16 cellular contexts compared by ENCODE assay signal in the genomic region with DNA sequence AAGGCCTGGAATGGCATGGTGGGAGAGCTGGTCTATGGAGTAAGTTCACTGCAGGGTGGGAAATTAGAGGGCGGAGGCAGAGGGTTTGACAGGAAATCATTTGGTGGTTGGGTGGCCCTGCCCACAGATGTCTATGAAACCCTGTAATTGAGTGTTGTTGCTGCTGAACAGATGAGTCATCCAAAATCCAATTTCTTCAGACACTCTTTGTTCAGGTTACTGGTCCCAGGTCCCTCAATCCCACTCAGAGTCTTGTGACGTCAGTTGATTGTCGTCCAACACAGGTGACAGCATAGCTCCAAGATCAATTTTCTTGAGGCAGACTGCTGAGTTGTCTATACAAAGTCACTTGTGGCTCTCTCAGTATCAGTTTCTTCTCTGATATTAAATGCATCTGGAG.
DNase-seq lines count a peak whose midpoint lies in the region; ATAC-seq and TF ChIP-seq lines count a peak whose summit lies in the region.
"Had no signal": no experiment of that assay in that cellular context is flagged by ENCODE, and none has a peak within 500 bp of the region (broad histone marks: within the 10 kb centered on the region; RNA-seq: fewer than 3 reads in every experiment).

No MANE protein-coding gene starts in this region.

- no peak for ATAC-seq in HG03196 (IDR thresholded peaks at IDR 0.05; ENCODE audit: unreplicated experiment)
- ATAC-seq: SK-N-SH treated with all-trans-retinoic acid at 6 μM for 48 hours had no signal

- H3K27ac ChIP-seq in HEK293 (ENCODE audit: extremely low read depth, low read depth, low read length) = no peak overlapping the region
- H3K27ac ChIP-seq: C4-2B had no signal

- no peaks in the 10 kb centered on the region for H3K36me3 ChIP-seq in HEK293 (ENCODE audit: control insufficient read depth in 2 of 2, insufficient read depth in 1 of 2, low read length in 2 of 2)

- H3K9me3 ChIP-seq in HEK293 (ENCODE audit: control insufficient read depth, insufficient read depth, low read depth, low read length) = no peaks in the 10 kb centered on the region

- no peak for TF ChIP-seq CTCF in HEK293 (tag by site-specific recombination; IDR thresholded peaks at IDR 0.05)

- H3K4me3 ChIP-seq in HEK293 (ENCODE audit: low read depth, low read length) = no peak overlapping the region

- DNase-seq in A172 (ENCODE audit: low spot score) = peak; percentile 45
- peak; percentile 50 for DNase-seq in astrocyte of the hippocampus (ENCODE audit: low read depth, low spot score)
- DNase-seq in islet precursor cell = peak; percentile 75
- DNase-seq in stimulated activated CD8-positive, alpha-beta memory T cell treated with anti-CD3 and anti-CD28 coated beads, Interleukin-4, amount 100 ng/mL, for 48 hours = no peak
- DNase-seq in HPDE6-E6E7 (ENCODE audit: extremely low spot score) = no peak
- no peak for DNase-seq in NCI-H526 (lab: John Stamatoyannopoulos, UW)
- DNase-seq: GF-D8, NCI-H1436, NCI-H2081 treated with DMSO at 0.1 percent for 48 hours, NCI-H226, NCI-H524 treated with DMSO at 0.1 percent for 48 hours, Right ventricle myocardium superior had no signal

- POLR2A ChIA-PET in HEK293 (lab: Yijun Ruan, JAX) = no interaction called here

- H3K4me1 ChIP-seq in HEK293 (ENCODE audit: control insufficient read depth, insufficient read depth, low read length) = no peaks in the 10 kb centered on the region

- CTCF ChIA-PET in HEK293 (lab: Yijun Ruan, JAX) = interaction anchor here (0.6 to 1.2 kb wide), 2 partner anchors 13 to 105 kb away, joined by 3 read pairs; no protein-coding TSS in a partner anchor

TF ChIP-seq in HEK293, 187 proteins besides CTCF, POLR2A, EP300 and RAD21:
- TF ChIP-seq EGR2 (tag by site-specific recombination; IDR thresholded peaks at IDR 0.05; ENCODE audit: low read depth) = 0 out of 2 replicates have a peak, but pooled peaks have one; percentile 24
- TF ChIP-seq GLIS2 (tag by site-specific recombination; IDR thresholded peaks at IDR 0.05) = no peak
- no peak for TF ChIP-seq GLIS1 (tag by site-specific recombination; IDR thresholded peaks at IDR 0.05)
- TF ChIP-seq ZNF701 (tag by site-specific recombination; IDR thresholded peaks at IDR 0.05) = no peak
TF ChIP-seq in HEK293: peak in this region for 1.

Comparison
In these comparisons a context has a peak if more than half of its experiments do, and no peak if none do; other contexts are left out.
1. DNase-seq: peak in A172 (single experiment), astrocyte of the hippocampus (single experiment) and islet precursor cell (single experiment); none in stimulated activated CD8-positive, alpha-beta memory T cell treated with anti-CD3 and anti-CD28 coated beads, Interleukin-4, amount 100 ng/mL, for 48 hours (single experiment), HPDE6-E6E7 (single experiment) and NCI-H526 (0 of 2).